ENCODE assay signal across 10 cellular contexts in genomic region chr17:16328997-16329396, GRCh38. TPM values are rescaled to one million over a fixed set of nuclear protein-coding genes. Genes with fewer than 3 reads are reported as not detected.
DNase-seq lines count a peak whose midpoint lies in the region; ATAC-seq and TF ChIP-seq lines count a peak whose summit lies in the region.
"Had no signal": no experiment of that assay in that cellular context is flagged by ENCODE, and none has a peak within 500 bp of the region (broad histone marks: within the 10 kb centered on the region; RNA-seq: fewer than 3 reads in every experiment).

No MANE protein-coding gene starts in this region.

- H3K36me3 ChIP-seq in endodermal cell (ENCODE audit: control insufficient read depth, insufficient read depth, low read length) (peaks cover 13% of the 10 kb centered on the region), skeletal muscle satellite cell (ENCODE audit: insufficient read depth, low read length) (peaks cover 13% of the 10 kb centered on the region)

- ATAC-seq in effector memory CD8-positive, alpha-beta T cell (replicated peaks) = no peak

- H3K4me1 ChIP-seq in endodermal cell (ENCODE audit: control insufficient read depth, insufficient read depth, low read length) (no peaks in the 10 kb centered on the region), skeletal muscle satellite cell (ENCODE audit: control insufficient read depth, insufficient read depth, low read length) (peaks cover 13% of the 10 kb centered on the region)

- H3K4me3 Mint-ChIP-seq in endodermal cell = no peak overlapping the region
- H3K4me3 Mint-ChIP-seq in effector memory CD8-positive, alpha-beta T cell = no peak overlapping the region
- H3K4me3 Mint-ChIP-seq: activated CD4-positive, alpha-beta memory T cell treated with anti-CD3 and anti-CD28 coated beads, Interleukin-2, amount 10 ng/mL, durations not matched to agents 7 days and 5 days; activated naive CD8-positive, alpha-beta T cell treated with anti-CD3 and anti-CD28 coated beads for 36 hours had no signal

- H3K27me3 ChIP-seq in endodermal cell (ENCODE audit: control insufficient read depth, insufficient read depth, low read length, poor library complexity, severe bottlenecking) (no peaks in the 10 kb centered on the region), skeletal muscle satellite cell (ENCODE audit: control insufficient read depth, insufficient read depth, low read length) (no peaks in the 10 kb centered on the region)

- peaks cover 3% of the 10 kb centered on the region for H3K9me3 Mint-ChIP-seq in endodermal cell
- H3K9me3 Mint-ChIP-seq in effector memory CD8-positive, alpha-beta T cell = no peaks in the 10 kb centered on the region
- H3K9me3 Mint-ChIP-seq: activated CD4-positive, alpha-beta memory T cell treated with anti-CD3 and anti-CD28 coated beads, Interleukin-2, amount 10 ng/mL, durations not matched to agents 7 days and 5 days; activated naive CD8-positive, alpha-beta T cell treated with anti-CD3 and anti-CD28 coated beads for 36 hours had no signal

- DNase-seq in NCI-H2171 (lab: John Stamatoyannopoulos, UW) (peak; percentile 65), endodermal cell (peak; percentile 67), islet precursor cell (no peak), T-helper 9 cell (no peak)
- DNase-seq in effector memory CD8-positive, alpha-beta T cell = no peak
- DNase-seq in activated naive CD4-positive, alpha-beta T cell treated with Interleukin-2 at 50 U/mL for 16 hours = no peak
- DNase-seq: activated CD4-positive, alpha-beta memory T cell treated with anti-CD3 and anti-CD28 coated beads, Interleukin-2, amount 10 ng/mL, durations not matched to agents 7 days and 5 days; activated naive CD8-positive, alpha-beta T cell treated with anti-CD3 and anti-CD28 coated beads for 36 hours had no signal

- peaks cover 13% of the 10 kb centered on the region for H3K36me3 Mint-ChIP-seq in endodermal cell (ENCODE audit: low read depth)
- peaks cover 6% of the 10 kb centered on the region for H3K36me3 Mint-ChIP-seq in effector memory CD8-positive, alpha-beta T cell (ENCODE audit: insufficient read depth)

- H3K4me3 ChIP-seq in endodermal cell (ENCODE audit: low read length) = no peak overlapping the region
- H3K4me3 ChIP-seq in skeletal muscle satellite cell (ENCODE audit: low read length) = no peak overlapping the region

- H3K27ac ChIP-seq in endodermal cell (ENCODE audit: low read depth, low read length) = no peak overlapping the region

- no peaks in the 10 kb centered on the region for H3K9me3 ChIP-seq in endodermal cell (ENCODE audit: control insufficient read depth, low read length)
- no peaks in the 10 kb centered on the region for H3K9me3 ChIP-seq in skeletal muscle satellite cell (replicated peaks; ENCODE audit: low read length)

- peaks cover 1% of the 10 kb centered on the region for H3K4me1 Mint-ChIP-seq in endodermal cell
- no peaks in the 10 kb centered on the region for H3K4me1 Mint-ChIP-seq in effector memory CD8-positive, alpha-beta T cell (ENCODE audit: low read depth in 2 of 2)
- H3K4me1 Mint-ChIP-seq: activated CD4-positive, alpha-beta memory T cell treated with anti-CD3 and anti-CD28 coated beads, Interleukin-2, amount 10 ng/mL, durations not matched to agents 7 days and 5 days; activated naive CD8-positive, alpha-beta T cell treated with anti-CD3 and anti-CD28 coated beads for 36 hours had no signal

- peak overlapping the region; percentile 64 for H3K4me2 ChIP-seq in skeletal muscle satellite cell (ENCODE audit: low read length)

- H3K27me3 Mint-ChIP-seq in endodermal cell (ENCODE audit: insufficient read depth) = no peaks in the 10 kb centered on the region
- H3K27me3 Mint-ChIP-seq in effector memory CD8-positive, alpha-beta T cell = no peaks in the 10 kb centered on the region
- H3K27me3 Mint-ChIP-seq: activated CD4-positive, alpha-beta memory T cell treated with anti-CD3 and anti-CD28 coated beads, Interleukin-2, amount 10 ng/mL, durations not matched to agents 7 days and 5 days; activated naive CD8-positive, alpha-beta T cell treated with anti-CD3 and anti-CD28 coated beads for 36 hours had no signal

- H3K9ac ChIP-seq in endodermal cell (ENCODE audit: extremely low read depth, low read length, poor library complexity, severe bottlenecking) = no peak overlapping the region
- no peak overlapping the region for H3K9ac ChIP-seq in skeletal muscle satellite cell (ENCODE audit: low read depth, low read length)

- WGBS in endodermal cell (ENCODE audit: insufficient coverage in 1 of 2, insufficient read length in 1 of 2), 2 experiments = 63 to 81% methylated on average over 1 of the region's 1 CpG

- H3K27ac Mint-ChIP-seq in endodermal cell = no peak overlapping the region
- H3K27ac Mint-ChIP-seq in effector memory CD8-positive, alpha-beta T cell = no peak overlapping the region
- H3K27ac Mint-ChIP-seq: activated CD4-positive, alpha-beta memory T cell treated with anti-CD3 and anti-CD28 coated beads, Interleukin-2, amount 10 ng/mL, durations not matched to agents 7 days and 5 days; activated naive CD8-positive, alpha-beta T cell treated with anti-CD3 and anti-CD28 coated beads for 36 hours had no signal

- TF ChIP-seq CTCF in GM12873 (IDR thresholded peaks at IDR 0.05; ENCODE audit: insufficient read depth, low read depth, low read length, missing control alignments) = peak; percentile 37
- TF ChIP-seq CTCF in endodermal cell (conservative IDR thresholded peaks at IDR 0.05) = peak; percentile 57

RNA-seq across cellular contexts. Expression of gene CENPV, which starts 24.3 kb away (rescaled TPM):
- total RNA-seq in endodermal cell = 100 to 1,000 TPM; 109 to 202 TPM
- 391 TPM for polyA plus RNA-seq in endodermal cell (2013, experiment 1 of 2)
- polyA plus RNA-seq in endodermal cell (2013, experiment 2 of 2) = 343 TPM
- 11.4 and 17.5 TPM in 2 replicates for total RNA-seq in skeletal muscle satellite cell (2012; rRNA removed)

RNA-seq across cellular contexts. Expression of gene UBB, which starts 51.9 kb away (rescaled TPM):
- total RNA-seq in endodermal cell = 1,000 to 10,000 TPM; 1,658 to 1,721 TPM
- 2,166 TPM for polyA plus RNA-seq in endodermal cell (2013, experiment 1 of 2)
- 2,122 TPM for polyA plus RNA-seq in endodermal cell (2013, experiment 2 of 2)
- total RNA-seq in skeletal muscle satellite cell (2012; rRNA removed) = 1,088 and 1,189 TPM in 2 replicates

Comparison
In these comparisons a context has a peak if more than half of its experiments do, and no peak if none do; other contexts are left out.
1. DNase-seq: peak in NCI-H2171 (single experiment) and endodermal cell (single experiment); none in effector memory CD8-positive, alpha-beta T cell (0 of 3), islet precursor cell (single experiment), T-helper 9 cell (single experiment) and activated naive CD4-positive, alpha-beta T cell treated with Interleukin-2 at 50 U/mL for 16 hours (single experiment).